ENCODE assay signal across 8 cellular contexts in the genomic region with DNA sequence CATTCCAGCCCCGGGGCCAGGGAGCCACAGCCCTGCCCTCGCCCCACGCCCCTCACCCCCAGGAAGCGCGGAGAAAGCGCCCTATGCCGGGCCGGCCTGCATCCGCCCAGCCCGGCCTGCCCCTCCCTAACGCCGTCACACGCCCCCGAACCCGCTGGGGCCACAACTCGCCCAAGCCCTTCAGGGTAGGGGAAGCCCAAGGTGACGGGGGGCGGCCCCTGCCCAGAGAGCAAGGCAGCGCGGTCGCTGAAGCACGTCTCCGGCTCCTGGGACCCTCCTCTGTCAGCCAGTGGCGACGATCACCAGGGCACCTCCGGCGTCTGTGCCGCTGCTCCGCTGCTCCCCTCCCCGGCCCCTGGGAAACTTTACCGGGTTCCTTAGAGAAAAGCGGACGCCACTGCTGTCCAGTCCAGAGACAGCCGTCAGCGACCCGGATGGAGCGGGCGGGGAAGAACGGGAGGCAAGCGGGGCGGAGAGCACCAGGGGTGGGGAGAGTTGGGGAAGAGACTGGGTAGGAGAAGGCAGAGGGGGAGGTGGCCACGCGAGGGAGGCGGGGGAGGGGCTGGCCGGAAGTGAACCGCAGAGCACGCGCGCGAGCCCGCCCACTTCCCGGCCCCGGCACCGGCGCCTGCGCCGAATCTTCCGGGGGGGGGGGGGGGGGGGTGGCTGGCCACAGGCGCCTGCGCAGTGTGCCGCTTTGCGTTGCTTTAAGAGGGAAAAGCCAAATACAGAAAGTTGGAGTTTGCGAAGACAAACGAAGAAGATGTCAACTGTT. TPM values are rescaled to one million over a fixed set of nuclear protein-coding genes. Genes with fewer than 3 reads are reported as not detected.
A peak's percentile ranks its signal among the peaks of the same experiment; 100 is the strongest.
DNase-seq lines count a peak whose midpoint lies in the region; ATAC-seq and TF ChIP-seq lines count a peak whose summit lies in the region.

A gene with protein sequence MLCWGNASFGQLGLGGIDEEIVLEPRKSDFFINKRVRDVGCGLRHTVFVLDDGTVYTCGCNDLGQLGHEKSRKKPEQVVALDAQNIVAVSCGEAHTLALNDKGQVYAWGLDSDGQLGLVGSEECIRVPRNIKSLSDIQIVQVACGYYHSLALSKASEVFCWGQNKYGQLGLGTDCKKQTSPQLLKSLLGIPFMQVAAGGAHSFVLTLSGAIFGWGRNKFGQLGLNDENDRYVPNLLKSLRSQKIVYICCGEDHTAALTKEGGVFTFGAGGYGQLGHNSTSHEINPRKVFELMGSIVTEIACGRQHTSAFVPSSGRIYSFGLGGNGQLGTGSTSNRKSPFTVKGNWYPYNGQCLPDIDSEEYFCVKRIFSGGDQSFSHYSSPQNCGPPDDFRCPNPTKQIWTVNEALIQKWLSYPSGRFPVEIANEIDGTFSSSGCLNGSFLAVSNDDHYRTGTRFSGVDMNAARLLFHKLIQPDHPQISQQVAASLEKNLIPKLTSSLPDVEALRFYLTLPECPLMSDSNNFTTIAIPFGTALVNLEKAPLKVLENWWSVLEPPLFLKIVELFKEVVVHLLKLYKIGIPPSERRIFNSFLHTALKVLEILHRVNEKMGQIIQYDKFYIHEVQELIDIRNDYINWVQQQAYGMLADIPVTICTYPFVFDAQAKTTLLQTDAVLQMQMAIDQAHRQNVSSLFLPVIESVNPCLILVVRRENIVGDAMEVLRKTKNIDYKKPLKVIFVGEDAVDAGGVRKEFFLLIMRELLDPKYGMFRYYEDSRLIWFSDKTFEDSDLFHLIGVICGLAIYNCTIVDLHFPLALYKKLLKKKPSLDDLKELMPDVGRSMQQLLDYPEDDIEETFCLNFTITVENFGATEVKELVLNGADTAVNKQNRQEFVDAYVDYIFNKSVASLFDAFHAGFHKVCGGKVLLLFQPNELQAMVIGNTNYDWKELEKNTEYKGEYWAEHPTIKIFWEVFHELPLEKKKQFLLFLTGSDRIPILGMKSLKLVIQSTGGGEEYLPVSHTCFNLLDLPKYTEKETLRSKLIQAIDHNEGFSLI (minus strand): TSS at position 509 of the 775 bp plus-strand sequence. CDS start 2,175 bp downstream, outside the sequence.

- H3K36me3 ChIP-seq in kidney epithelial cell (ENCODE audit: control insufficient read depth, insufficient read depth, low read length) = no peaks in the 10 kb centered on the region

- POLR2A ChIA-PET in activated CD4-positive, alpha-beta T cell treated with anti-CD3 and anti-CD28 coated beads for 36 hours (lab: Charles Lee) = no interaction called here

- intact Hi-C loops in activated CD4-positive, alpha-beta T cell treated with anti-CD3 and anti-CD28 coated beads for 36 hours (cut with DNase I, micrococcal nuclease) = loop anchor here (1.0 to 10.0 kb wide), 8 partner anchors 82 to 830 kb away; a partner anchor contains a TSS

- H3K27me3 Mint-ChIP-seq in activated CD4-positive, alpha-beta T cell treated with anti-CD3 and anti-CD28 coated beads for 36 hours = no peaks in the 10 kb centered on the region
- H3K27me3 Mint-ChIP-seq in chondrocyte (ENCODE audit: low read depth) = no peaks in the 10 kb centered on the region

- H3K4me3 ChIP-seq in kidney epithelial cell (ENCODE audit: low read depth, low read length) = peak within 1 kb of the TSS; percentile 75

- TF ChIP-seq CTCF in AG09319 (IDR thresholded peaks at IDR 0.05; ENCODE audit: low read depth, low read length) (no peak), chondrocyte (IDR thresholded peaks at IDR 0.05) (no peak), kidney epithelial cell (IDR thresholded peaks at IDR 0.05; ENCODE audit: insufficient read depth, low read length, poor library complexity, severe bottlenecking) (no peak)

- peaks cover 20% of the 10 kb centered on the region for H3K36me3 Mint-ChIP-seq in activated CD4-positive, alpha-beta T cell treated with anti-CD3 and anti-CD28 coated beads for 36 hours (ENCODE audit: low read depth)
- H3K36me3 Mint-ChIP-seq in chondrocyte (ENCODE audit: low read depth) = peaks cover 4% of the 10 kb centered on the region

- no peaks in the 10 kb centered on the region for H3K9me3 Mint-ChIP-seq in activated CD4-positive, alpha-beta T cell treated with anti-CD3 and anti-CD28 coated beads for 36 hours (ENCODE audit: low read depth)
- no peaks in the 10 kb centered on the region for H3K9me3 Mint-ChIP-seq in chondrocyte (ENCODE audit: low read depth)

- CTCF ChIA-PET in activated CD4-positive, alpha-beta T cell treated with anti-CD3 and anti-CD28 coated beads for 36 hours (lab: Charles Lee) = interaction anchor here (0.6 kb wide), 1 partner anchor 83 kb away, joined by 3 read pairs; no protein-coding TSS in a partner anchor

- H3K4me3 Mint-ChIP-seq in activated CD4-positive, alpha-beta T cell treated with anti-CD3 and anti-CD28 coated beads for 36 hours = peak within 1 kb of the TSS; percentile 98
- peak within 1 kb of the TSS; percentile 97 for H3K4me3 Mint-ChIP-seq in chondrocyte (ENCODE audit: unreplicated experiment)

- H3K27me3 ChIP-seq in kidney epithelial cell (ENCODE audit: control insufficient read depth, insufficient read depth, low read length) = no peaks in the 10 kb centered on the region

- DNase-seq in AG09319 (ENCODE audit: extremely low read depth, low read depth) (peak; percentile 89), NCI-H345 treated with DMSO at 0.1 percent for 48 hours (lab: John Stamatoyannopoulos, UW; ENCODE audit: unreplicated experiment) (peak; percentile 66), chondrocyte (ENCODE audit: low spot score) (peak; percentile 97), kidney epithelial cell (ENCODE audit: low read depth) (peak; percentile 66)
- peak; percentile 94 for DNase-seq in activated CD4-positive, alpha-beta T cell treated with anti-CD3 and anti-CD28 coated beads for 36 hours
- peak; percentile 92 for DNase-seq in stimulated activated CD4-positive, alpha-beta T cell treated with anti-CD3 and anti-CD28 coated beads, Interleukin-15, amount 100 ng/mL, for 24 hours

- H3K4me1 Mint-ChIP-seq in activated CD4-positive, alpha-beta T cell treated with anti-CD3 and anti-CD28 coated beads for 36 hours = peaks cover 31% of the 10 kb centered on the region
- peaks cover 42% of the 10 kb centered on the region for H3K4me1 Mint-ChIP-seq in chondrocyte (ENCODE audit: low read depth)

- peak within 1 kb of the TSS; percentile 93 for H3K27ac Mint-ChIP-seq in activated CD4-positive, alpha-beta T cell treated with anti-CD3 and anti-CD28 coated beads for 36 hours
- H3K27ac Mint-ChIP-seq in chondrocyte (ENCODE audit: unreplicated experiment) = peak within 1 kb of the TSS; percentile 95

- ATAC-seq in GM18907 (IDR thresholded peaks at IDR 0.05; ENCODE audit: unreplicated experiment) (peak; percentile 94), HG03139 (IDR thresholded peaks at IDR 0.05; ENCODE audit: unreplicated experiment) (peak; percentile 84)
- peak; percentile 83 for ATAC-seq in activated CD4-positive, alpha-beta T cell treated with anti-CD3 and anti-CD28 coated beads for 36 hours

RNA-seq across cellular contexts. Expression of the gene that starts here (rescaled TPM):
- 10 to 100 TPM; 39.5 to 50.8 TPM for total RNA-seq in activated CD4-positive, alpha-beta T cell treated with anti-CD3 and anti-CD28 coated beads for 36 hours
- 41.6 to 55.0 TPM (median 42.5 TPM) in 3 replicates for total RNA-seq in chondrocyte
- total RNA-seq in kidney epithelial cell = 28.5 and 29.1 TPM in 2 replicates

Comparison
In these comparisons a context has a peak if more than half of its experiments do, and no peak if none do; other contexts are left out.
1. Peak in every context shown above with its lines: DNase-seq, ATAC-seq and H3K4me3 ChIP-seq.